ENCODE assay signal across 14 cellular contexts in genomic region chr10:79128241-79128922, GRCh38. TPM values are rescaled to one million over a fixed set of nuclear protein-coding genes. Genes with fewer than 3 reads are reported as not detected.
DNase-seq lines count a peak whose midpoint lies in the region; ATAC-seq and TF ChIP-seq lines count a peak whose summit lies in the region.
"Had no signal": no experiment of that assay in that cellular context is flagged by ENCODE, and none has a peak within 500 bp of the region (broad histone marks: within the 10 kb centered on the region; RNA-seq: fewer than 3 reads in every experiment).

No MANE protein-coding gene starts in this region.

- H3K36me3 ChIP-seq in right atrium auricular region (peaks cover 37% of the 10 kb centered on the region), lung (ENCODE audit: control insufficient read depth in 2 of 2, insufficient read depth in 2 of 2, low read length in 2 of 2) (peaks cover 0 to 34% of the 10 kb centered on the region in 2 donors)

- H3K27me3 ChIP-seq in right atrium auricular region (no peaks in the 10 kb centered on the region), lung (ENCODE audit: control insufficient read depth, insufficient read depth) (no peaks in the 10 kb centered on the region)

- H3K9me3 ChIP-seq in right atrium auricular region (no peaks in the 10 kb centered on the region), lung (ENCODE audit: control insufficient read depth in 2 of 2, insufficient read depth in 1 of 2, low read length in 1 of 2) (no peaks in the 10 kb centered on the region)

- peak overlapping the region; percentile 34; the same call in 1 of the 2 replicates for H3K27ac Mint-ChIP-seq in WTC11
- H3K27ac Mint-ChIP-seq: activated naive CD8-positive, alpha-beta T cell; T-helper 1 cell treated with Interleukin-12 subunit alpha and Interleukin-12 subunit beta and Interleukin-4 antibody, amounts not matched to agents 30 μg/mL and 1 μg/mL, for 36 hours had no signal

- H3K27me3 Mint-ChIP-seq in WTC11 (ENCODE audit: low read depth) = no peaks in the 10 kb centered on the region
- H3K27me3 Mint-ChIP-seq: activated naive CD8-positive, alpha-beta T cell had no signal

- peaks cover 2 to 96% of the 10 kb centered on the region in 2 donors for H3K4me1 ChIP-seq in right atrium auricular region
- H3K4me1 ChIP-seq in lung (ENCODE audit: control insufficient read depth in 2 of 2, insufficient read depth in 2 of 2, low read length in 2 of 2) = peaks cover 19 to 44% of the 10 kb centered on the region in 2 donors

- CTCF ChIA-PET in WTC11 (lab: Charles Lee) = interaction anchor here (1.0 to 2.0 kb wide), 9 partner anchors 8 to 74 kb away, joined by 3 to 13 read pairs (median 4); no protein-coding TSS in a partner anchor

- H3K27ac ChIP-seq in right atrium auricular region (peak overlapping the region; percentile 93 to 98), lung (ENCODE audit: low read depth in 1 of 2, low read length in 1 of 2) (peak overlapping the region; percentile 26 to 27)

- WGBS in lung, 2 donors = 79 to 80% methylated on average over 8 of the region's 8 CpGs

- DNase-seq in right atrium auricular region (ENCODE audit: low spot score) (no peak), Right ventricle myocardium inferior (ENCODE audit: missing footprints) (no peak), WTC11 (ENCODE audit: low spot score) (no peak), lung (ENCODE audit: low spot score) (no peak), NCI-H2196 (lab: John Stamatoyannopoulos, UW; ENCODE audit: unreplicated experiment) (no peak), islet precursor cell (no peak), NCI-H526 (lab: John Stamatoyannopoulos, UW) (no peak), NCI-H510A (lab: John Stamatoyannopoulos, UW) (no peak)
- DNase-seq: activated CD4-positive, CD25-positive, alpha-beta regulatory T cell treated with anti-CD3 and anti-CD28 coated beads, Interleukin-2, amount 50 U/mL, for 72 hours; activated CD8-positive, alpha-beta memory T cell treated with anti-CD3 and anti-CD28 coated beads, Interleukin-2, amount 50 U/mL, for 48 hours; cerebellar nuclear complex; posterior cingulate gyrus had no signal

- TF ChIP-seq CTCF in right atrium auricular region (IDR thresholded peaks at IDR 0.05) (no peak), WTC11 (IDR thresholded peaks at IDR 0.05) (no peak), lung (IDR thresholded peaks at IDR 0.05; ENCODE audit: control extremely low read depth, extremely low read depth) (no peak)

- H3K4me1 Mint-ChIP-seq in WTC11 = peaks cover 72% of the 10 kb centered on the region

- peak overlapping the region; percentile 6; the same call in 1 of the 2 replicates for H3K4me3 Mint-ChIP-seq in WTC11
- H3K4me3 Mint-ChIP-seq: activated naive CD8-positive, alpha-beta T cell; T-helper 1 cell treated with Interleukin-12 subunit alpha and Interleukin-12 subunit beta and Interleukin-4 antibody, amounts not matched to agents 30 μg/mL and 1 μg/mL, for 36 hours had no signal

- POLR2A ChIA-PET in WTC11 (lab: Charles Lee) = interaction anchor here (0.7 to 1.3 kb wide), 2 partner anchors 53 to 57 kb away, joined by 3 read pairs; no protein-coding TSS in a partner anchor

- H3K9me3 Mint-ChIP-seq in WTC11 = no peaks in the 10 kb centered on the region
- H3K9me3 Mint-ChIP-seq: T-helper 1 cell treated with Interleukin-12 subunit alpha and Interleukin-12 subunit beta and Interleukin-4 antibody, amounts not matched to agents 30 μg/mL and 1 μg/mL, for 36 hours had no signal

- ATAC-seq in Right ventricle myocardium inferior (no peak), WTC11 (no peak), lung (ENCODE audit: insufficient read depth, low FRiP score) (no peak)

- intact Hi-C loops in Right ventricle myocardium inferior (cut with DNase I) = loop anchor here (5.0 kb wide), 1 partner anchor 36 kb away; no protein-coding TSS in a partner anchor

- H3K36me3 Mint-ChIP-seq in WTC11 = no peaks in the 10 kb centered on the region
- H3K36me3 Mint-ChIP-seq: activated naive CD8-positive, alpha-beta T cell had no signal

- H3K4me3 ChIP-seq in right atrium auricular region (no peak overlapping the region), lung (no peak overlapping the region)

TF ChIP-seq in WTC11, 78 proteins besides CTCF, POLR2A, EP300 and RAD21:
- TF ChIP-seq RELA (CRISPR knock-in tag; IDR thresholded peaks at IDR 0.05; ENCODE audit: borderline replicate concordance) = no peak
- no peak for TF ChIP-seq NFATC4 (CRISPR knock-in tag; IDR thresholded peaks at IDR 0.05)
- TF ChIP-seq ETV6 (CRISPR knock-in tag; IDR thresholded peaks at IDR 0.05) = no peak
- no peak for TF ChIP-seq ZNF219 (CRISPR knock-in tag; IDR thresholded peaks at IDR 0.05; ENCODE audit: borderline replicate concordance)
- TF ChIP-seq, protein P1, sequence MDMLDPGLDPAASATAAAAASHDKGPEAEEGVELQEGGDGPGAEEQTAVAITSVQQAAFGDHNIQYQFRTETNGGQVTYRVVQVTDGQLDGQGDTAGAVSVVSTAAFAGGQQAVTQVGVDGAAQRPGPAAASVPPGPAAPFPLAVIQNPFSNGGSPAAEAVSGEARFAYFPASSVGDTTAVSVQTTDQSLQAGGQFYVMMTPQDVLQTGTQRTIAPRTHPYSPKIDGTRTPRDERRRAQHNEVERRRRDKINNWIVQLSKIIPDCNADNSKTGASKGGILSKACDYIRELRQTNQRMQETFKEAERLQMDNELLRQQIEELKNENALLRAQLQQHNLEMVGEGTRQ (CRISPR knock-in tag; IDR thresholded peaks at IDR 0.05) = no peak
- no peak for TF ChIP-seq NFYB (CRISPR knock-in tag; conservative IDR thresholded peaks at IDR 0.05; ENCODE audit: low read depth)
- TF ChIP-seq NFE2L1 (CRISPR knock-in tag; IDR thresholded peaks at IDR 0.05) = no peak
- no peak for TF ChIP-seq HMGXB4 (CRISPR knock-in tag; IDR thresholded peaks at IDR 0.05)

RNA-seq across cellular contexts. Expression of gene ZMIZ1, which starts 59.6 kb away (rescaled TPM):
- total RNA-seq in right atrium auricular region (10 to 100 TPM; 59.3 to 71.0 TPM), Right ventricle myocardium inferior (48.8 TPM), WTC11 (2021) (34.3 to 44.4 TPM (median 35.2 TPM) in 3 replicates), lung (10 to 100 TPM; 43.7 to 80.2 TPM)
- polyA plus RNA-seq in lung = 10 to 100 TPM; 18.3 to 41.5 TPM
